In the genomic region with DNA sequence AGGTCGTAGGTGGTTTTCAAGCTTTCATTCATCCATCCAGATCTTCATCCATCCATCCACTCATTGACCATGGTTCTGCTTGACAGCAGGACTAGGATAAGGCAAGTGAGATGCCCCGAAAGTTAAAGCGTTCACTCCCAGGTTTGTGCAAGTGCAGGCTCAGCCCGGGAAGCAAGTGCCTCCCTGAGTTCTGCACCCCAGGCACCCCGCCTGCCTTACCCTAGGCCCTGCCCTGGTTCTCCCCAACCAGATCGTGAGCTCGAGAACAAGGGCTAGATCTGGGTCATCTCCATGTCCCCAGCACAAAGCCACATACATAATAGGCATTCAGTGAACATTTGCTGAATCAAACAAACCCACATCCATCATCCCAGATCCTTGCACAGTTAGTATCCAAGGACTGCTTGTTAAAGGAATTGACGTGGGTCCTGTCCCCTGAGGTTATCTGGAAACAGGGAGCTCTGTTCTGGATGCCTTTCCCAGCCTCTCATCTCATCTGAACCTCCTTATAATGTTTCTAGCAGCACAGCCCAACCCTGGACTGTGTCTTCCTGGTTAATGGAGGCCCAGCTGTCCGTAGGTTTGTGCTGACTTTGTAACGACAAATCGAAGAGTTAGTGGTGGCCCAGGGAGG, we compare ENCODE assay signal across 20 cellular contexts.
DNase-seq lines count a peak whose midpoint lies in the region; ATAC-seq and TF ChIP-seq lines count a peak whose summit lies in the region.
"Had no signal": no experiment of that assay in that cellular context is flagged by ENCODE, and none has a peak within 500 bp of the region (broad histone marks: within the 10 kb centered on the region; RNA-seq: fewer than 3 reads in every experiment).

No MANE protein-coding gene starts in this region.

- CTCF ChIA-PET in activated CD8-positive, alpha-beta memory T cell treated with anti-CD3 and anti-CD28 coated beads, Interleukin-2, amount 10 ng/mL, durations not matched to agents 7 days and 5 days (lab: Charles Lee), result no interaction called here

- H3K27me3 Mint-ChIP-seq in activated CD8-positive, alpha-beta memory T cell treated with anti-CD3 and anti-CD28 coated beads, Interleukin-2, amount 10 ng/mL, durations not matched to agents 7 days and 5 days, result peaks cover 19% of the 10 kb centered on the region
- H3K27me3 Mint-ChIP-seq in endothelial cell (ENCODE audit: unreplicated experiment), result peaks cover 2% of the 10 kb centered on the region

- H3K4me3 Mint-ChIP-seq in activated CD8-positive, alpha-beta memory T cell treated with anti-CD3 and anti-CD28 coated beads, Interleukin-2, amount 10 ng/mL, durations not matched to agents 7 days and 5 days, result no peak overlapping the region
- no peak overlapping the region for H3K4me3 Mint-ChIP-seq in endothelial cell (ENCODE audit: unreplicated experiment)
- H3K4me3 Mint-ChIP-seq: activated naive CD4-positive, alpha-beta T cell treated with anti-CD3 and anti-CD28 coated beads for 36 hours; H9 had no signal

- H3K27ac Mint-ChIP-seq in activated CD8-positive, alpha-beta memory T cell treated with anti-CD3 and anti-CD28 coated beads, Interleukin-2, amount 10 ng/mL, durations not matched to agents 7 days and 5 days, result no peak overlapping the region
- no peak overlapping the region for H3K27ac Mint-ChIP-seq in endothelial cell (ENCODE audit: unreplicated experiment)
- H3K27ac Mint-ChIP-seq: activated naive CD4-positive, alpha-beta T cell treated with anti-CD3 and anti-CD28 coated beads for 36 hours; H9 had no signal

- no peaks in the 10 kb centered on the region for H3K9me3 Mint-ChIP-seq in activated CD8-positive, alpha-beta memory T cell treated with anti-CD3 and anti-CD28 coated beads, Interleukin-2, amount 10 ng/mL, durations not matched to agents 7 days and 5 days (ENCODE audit: low read depth)
- no peaks in the 10 kb centered on the region for H3K9me3 Mint-ChIP-seq in endothelial cell (ENCODE audit: unreplicated experiment)
- H3K9me3 Mint-ChIP-seq: activated naive CD4-positive, alpha-beta T cell treated with anti-CD3 and anti-CD28 coated beads for 36 hours; H9 had no signal

- peak; percentile 32 for DNase-seq in activated CD8-positive, alpha-beta memory T cell treated with anti-CD3 and anti-CD28 coated beads, Interleukin-2, amount 10 ng/mL, durations not matched to agents 7 days and 5 days
- DNase-seq in activated CD8-positive, alpha-beta memory T cell treated with anti-CD3 and anti-CD28 coated beads, Interleukin-2, amount 50 U/mL, for 48 hours, result no peak
- DNase-seq in brain pericyte (ENCODE audit: low read depth, low spot score), result peak; percentile 37
- peak; percentile 17 for DNase-seq in fibroblast of villous mesenchyme (ENCODE audit: low read depth)
- no peak for DNase-seq in endothelial cell (ENCODE audit: low spot score)
- DNase-seq: activated CD4-positive, alpha-beta T cell treated with anti-CD3 and anti-CD28 coated beads for 4 hours; activated CD8-positive, alpha-beta memory T cell treated with anti-CD3 and anti-CD28 coated beads, Interleukin-2, amount 50 U/mL, for 4 hours; activated naive CD4-positive, alpha-beta T cell treated with anti-CD3 and anti-CD28 coated beads for 36 hours; effector CD8-positive, alpha-beta T cell; H9; KBM-7; NCI-H1048; NCI-H526 treated with DMSO at 0.1 percent for 48 hours; stimulated activated naive CD8-positive, alpha-beta T cell treated with anti-CD3 and anti-CD28 coated beads, Interleukin-15, Interleukin-2, amounts not matched to agents 100 U/mL and 50 U/mL, for 24 hours had no signal

- TF ChIP-seq CTCF in fibroblast of villous mesenchyme (IDR thresholded peaks at IDR 0.05; ENCODE audit: insufficient read depth, low read depth, low read length) (no peak), endothelial cell (IDR thresholded peaks at IDR 0.05; ENCODE audit: unreplicated experiment) (no peak)

- no peaks in the 10 kb centered on the region for H3K36me3 Mint-ChIP-seq in activated CD8-positive, alpha-beta memory T cell treated with anti-CD3 and anti-CD28 coated beads, Interleukin-2, amount 10 ng/mL, durations not matched to agents 7 days and 5 days
- no peaks in the 10 kb centered on the region for H3K36me3 Mint-ChIP-seq in endothelial cell (ENCODE audit: low read depth, unreplicated experiment)

- no peaks in the 10 kb centered on the region for H3K4me1 Mint-ChIP-seq in activated CD8-positive, alpha-beta memory T cell treated with anti-CD3 and anti-CD28 coated beads, Interleukin-2, amount 10 ng/mL, durations not matched to agents 7 days and 5 days
- peaks cover 3% of the 10 kb centered on the region for H3K4me1 Mint-ChIP-seq in endothelial cell (ENCODE audit: unreplicated experiment)

- H3K27ac ChIP-seq in skin epidermis, result peak overlapping the region in 15 of 21 experiments; percentile 14 to 82 (median 63)
- H3K27ac ChIP-seq: body of pancreas, foreskin keratinocyte, HL-60 had no signal

- no peak for ATAC-seq in activated CD8-positive, alpha-beta memory T cell treated with anti-CD3 and anti-CD28 coated beads, Interleukin-2, amount 10 ng/mL, durations not matched to agents 7 days and 5 days
- no peak for ATAC-seq in GM21786 (IDR thresholded peaks at IDR 0.05; ENCODE audit: unreplicated experiment)
- no peak for ATAC-seq in HG03354 (IDR thresholded peaks at IDR 0.05; ENCODE audit: poor library complexity, severe bottlenecking, unreplicated experiment)
- ATAC-seq: stimulated activated naive CD8-positive, alpha-beta T cell treated with anti-CD3 and anti-CD28 coated beads, Interleukin-15, Interleukin-2, amounts not matched to agents 100 U/mL and 50 U/mL, for 24 hours had no signal

- no peak overlapping the region for H3K4me3 ChIP-seq in fibroblast of villous mesenchyme (ENCODE audit: low read depth, low read length)
- no peak overlapping the region for H3K4me3 ChIP-seq in skin epidermis
- H3K4me3 ChIP-seq: body of pancreas had no signal

Comparison
In these comparisons a context has a peak if more than half of its experiments do, and no peak if none do; other contexts are left out.
1. DNase-seq: peak in activated CD8-positive, alpha-beta memory T cell treated with anti-CD3 and anti-CD28 coated beads, Interleukin-2, amount 10 ng/mL, durations not matched to agents 7 days and 5 days (single experiment), brain pericyte (single experiment) and fibroblast of villous mesenchyme (single experiment); none in activated CD8-positive, alpha-beta memory T cell treated with anti-CD3 and anti-CD28 coated beads, Interleukin-2, amount 50 U/mL, for 48 hours (single experiment) and endothelial cell (single experiment).